In the genomic region with DNA sequence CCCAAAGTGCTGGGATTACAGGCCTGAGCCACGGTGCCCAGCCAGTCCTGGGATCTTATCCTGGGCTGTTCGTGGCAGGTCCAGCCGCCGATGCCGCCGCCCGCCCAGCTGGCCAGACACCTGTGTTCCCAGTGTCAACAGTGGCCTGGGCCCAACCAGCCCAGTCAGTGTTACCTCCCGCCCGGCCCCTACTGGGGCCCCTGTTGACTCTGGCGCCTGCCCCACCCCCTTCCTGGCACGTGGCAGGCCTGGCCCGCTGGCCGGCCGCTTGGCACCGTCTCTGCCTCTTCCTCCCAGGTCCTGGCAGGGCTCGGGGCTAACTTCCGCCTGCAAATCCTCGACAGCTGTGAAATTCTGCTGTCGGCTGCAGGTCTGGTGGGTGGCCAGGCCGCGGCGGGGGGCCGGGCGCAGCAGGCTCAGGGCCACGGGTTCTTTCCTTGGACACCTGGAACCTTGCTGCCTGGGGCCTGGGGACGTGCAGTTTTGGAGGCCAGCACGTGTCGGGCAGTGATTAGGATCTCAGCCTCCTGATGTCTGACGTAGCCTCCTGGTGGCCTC, we compare ENCODE assay signal across 8 cellular contexts. TPM values are rescaled to one million over a fixed set of nuclear protein-coding genes. Genes with fewer than 3 reads are reported as not detected.
DNase-seq lines count a peak whose midpoint lies in the region; ATAC-seq, FAIRE-seq and TF ChIP-seq lines count a peak whose summit lies in the region.

No MANE protein-coding gene starts in this region.

- POLR2A ChIA-PET in HEK293 (lab: Yijun Ruan, JAX) = no interaction called here

- H3K9ac ChIP-seq in kidney (ENCODE audit: low read length in 2 of 2) = peak overlapping the region in 1 of 2 donors; percentile 26
- H3K9ac ChIP-seq in smooth muscle cell (ENCODE audit: low read depth) = no peak overlapping the region

- H3K27me3 ChIP-seq in smooth muscle cell (ENCODE audit: low read depth) = no peaks in the 10 kb centered on the region

- H3K4me1 ChIP-seq in HEK293 (ENCODE audit: control insufficient read depth, insufficient read depth, low read length) = no peaks in the 10 kb centered on the region
- H3K4me1 ChIP-seq in kidney (ENCODE audit: control insufficient read depth in 1 of 2, insufficient read depth in 1 of 2, low read depth in 1 of 2, low read length in 2 of 2) = peaks cover 0 to 25% of the 10 kb centered on the region in 2 donors
- H3K4me1 ChIP-seq in smooth muscle cell (ENCODE audit: low read depth) = peaks cover 11% of the 10 kb centered on the region

- TF ChIP-seq CTCF in HEK293 (tag by site-specific recombination; IDR thresholded peaks at IDR 0.05) = no peak
- TF ChIP-seq CTCF in astrocyte of the cerebellum (IDR thresholded peaks at IDR 0.05; ENCODE audit: low read depth, low read length, missing control alignments) = peak; percentile 6
- no peak for TF ChIP-seq CTCF in kidney (IDR thresholded peaks at IDR 0.05; ENCODE audit: borderline replicate concordance, extremely low read depth, insufficient read depth)
- TF ChIP-seq CTCF in smooth muscle cell (IDR thresholded peaks at IDR 0.05; ENCODE audit: borderline replicate concordance, insufficient read depth, poor library complexity, severe bottlenecking) = no peak

- H3K36me3 ChIP-seq in HEK293 (ENCODE audit: control insufficient read depth in 2 of 2, insufficient read depth in 1 of 2, low read length in 2 of 2) (peaks cover 0 to 44% of the 10 kb centered on the region in 2 experiments; a peak in 2 of 3 replicates), kidney (ENCODE audit: control insufficient read depth in 1 of 2, insufficient read depth in 2 of 2, low read length in 2 of 2) (no peaks in the 10 kb centered on the region), smooth muscle cell (ENCODE audit: low read depth) (no peaks in the 10 kb centered on the region)

- peaks cover 85% of the 10 kb centered on the region for H4K20me1 ChIP-seq in smooth muscle cell (ENCODE audit: low read depth)

- H2AFZ ChIP-seq in smooth muscle cell (ENCODE audit: low read depth) = no peak overlapping the region

- peaks cover 100% of the 10 kb centered on the region for H3K79me2 ChIP-seq in smooth muscle cell (ENCODE audit: low read depth)

- no peak overlapping the region for H3K4me2 ChIP-seq in smooth muscle cell

- H3K4me3 ChIP-seq in HEK293 (ENCODE audit: low read depth, low read length) (no peak overlapping the region), astrocyte of the cerebellum (ENCODE audit: low read depth, low read length) (no peak overlapping the region), kidney (ENCODE audit: low read length in 2 of 2) (no peak overlapping the region), smooth muscle cell (no peak overlapping the region)

- ATAC-seq in HG03342 (IDR thresholded peaks at IDR 0.05; ENCODE audit: unreplicated experiment) = no peak

- 80% methylated on average over 29 of the region's 29 CpGs for WGBS in smooth muscle cell (ENCODE audit: low lambda C conversion rate)

- intact Hi-C loops in kidney (cut with DNase I) = no loop called here

- DNase-seq in astrocyte of the cerebellum (ENCODE audit: low read depth) = no peak
- DNase-seq in kidney = peak; percentile 96
- no peak for DNase-seq in smooth muscle cell (lab: John Stamatoyannopoulos, UW; ENCODE audit: unreplicated experiment)
- no peak for DNase-seq in activated CD8-positive, alpha-beta memory T cell treated with anti-CD3 and anti-CD28 coated beads for 24 hours
- no peak for DNase-seq in GM19239 (ENCODE audit: insufficient read length, low spot score)
- DNase-seq in DMS114 treated with DMSO at 0.1 percent for 48 hours (lab: John Stamatoyannopoulos, UW; ENCODE audit: unreplicated experiment) = no peak

- H3K27ac ChIP-seq in HEK293 (ENCODE audit: extremely low read depth, low read depth, low read length) (no peak overlapping the region), kidney (ENCODE audit: low read depth in 2 of 2, low read length in 2 of 2) (peak overlapping the region; percentile 63 to 77), smooth muscle cell (ENCODE audit: low read depth) (peak overlapping the region; percentile 32)

- CTCF ChIA-PET in HEK293 (lab: Yijun Ruan, JAX) = no interaction called here

- peaks cover 24% of the 10 kb centered on the region for H3F3A ChIP-seq in smooth muscle cell (ENCODE audit: low read depth)

- FAIRE-seq in kidney (lab: Jason Lieb, UNC) (no peak), GM19239 (lab: Jason Lieb, UNC) (no peak)

- in situ Hi-C loops in astrocyte of the cerebellum (cut with HindIII; ENCODE audit: low sequenced_read_pairs) = no loop called here

- H3K9me3 ChIP-seq in HEK293 (ENCODE audit: control insufficient read depth, insufficient read depth, low read depth, low read length) (no peaks in the 10 kb centered on the region), kidney (ENCODE audit: control insufficient read depth in 1 of 2, low read length in 2 of 2) (no peaks in the 10 kb centered on the region), smooth muscle cell (replicated peaks; ENCODE audit: low read depth) (no peaks in the 10 kb centered on the region)

TF ChIP-seq in HEK293, 187 proteins besides CTCF, POLR2A, EP300 and RAD21:
- TF ChIP-seq ZNF140 (tag by site-specific recombination; IDR thresholded peaks at IDR 0.05) (no peak), ZNF544 (tag by site-specific recombination; IDR thresholded peaks at IDR 0.05) (no peak)
- TF ChIP-seq, protein P1, sequence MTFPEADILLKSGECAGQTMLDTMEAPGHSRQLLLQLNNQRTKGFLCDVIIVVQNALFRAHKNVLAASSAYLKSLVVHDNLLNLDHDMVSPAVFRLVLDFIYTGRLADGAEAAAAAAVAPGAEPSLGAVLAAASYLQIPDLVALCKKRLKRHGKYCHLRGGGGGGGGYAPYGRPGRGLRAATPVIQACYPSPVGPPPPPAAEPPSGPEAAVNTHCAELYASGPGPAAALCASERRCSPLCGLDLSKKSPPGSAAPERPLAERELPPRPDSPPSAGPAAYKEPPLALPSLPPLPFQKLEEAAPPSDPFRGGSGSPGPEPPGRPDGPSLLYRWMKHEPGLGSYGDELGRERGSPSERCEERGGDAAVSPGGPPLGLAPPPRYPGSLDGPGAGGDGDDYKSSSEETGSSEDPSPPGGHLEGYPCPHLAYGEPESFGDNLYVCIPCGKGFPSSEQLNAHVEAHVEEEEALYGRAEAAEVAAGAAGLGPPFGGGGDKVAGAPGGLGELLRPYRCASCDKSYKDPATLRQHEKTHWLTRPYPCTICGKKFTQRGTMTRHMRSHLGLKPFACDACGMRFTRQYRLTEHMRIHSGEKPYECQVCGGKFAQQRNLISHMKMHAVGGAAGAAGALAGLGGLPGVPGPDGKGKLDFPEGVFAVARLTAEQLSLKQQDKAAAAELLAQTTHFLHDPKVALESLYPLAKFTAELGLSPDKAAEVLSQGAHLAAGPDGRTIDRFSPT (tag by site-specific recombination; IDR thresholded peaks at IDR 0.05) = 0 out of 2 replicates have a peak, but pooled peaks have one; percentile 28

RNA-seq across cellular contexts. Expression of a gene that starts 9.1 kb away (rescaled TPM):
- total RNA-seq in kidney = 16.9 TPM
- polyA plus RNA-seq in kidney (ENCODE audit: insufficient read depth, low read depth, low replicate concordance) = 5.6 TPM
- 50.3 TPM in 2 replicates for total RNA-seq in smooth muscle cell
- 45.7 and 75.2 TPM in 2 replicates for polyA plus RNA-seq in smooth muscle cell

RNA-seq across cellular contexts. Expression of a gene that starts 17.8 kb away (rescaled TPM):
- total RNA-seq in kidney (0.69 TPM), smooth muscle cell (0.27 TPM in 1 of 2 replicates, not detected in the other)
- polyA plus RNA-seq in kidney (ENCODE audit: insufficient read depth, low read depth, low replicate concordance) (not detected), smooth muscle cell (0.61 and 1.4 TPM in 2 replicates)

RNA-seq across cellular contexts. Expression of a gene that starts 21.9 kb away (rescaled TPM):
- total RNA-seq in kidney (71.4 TPM), smooth muscle cell (25.9 and 42.3 TPM in 2 replicates)
- polyA plus RNA-seq in kidney (ENCODE audit: insufficient read depth, low read depth, low replicate concordance) (47.4 TPM), smooth muscle cell (69.4 and 70.5 TPM in 2 replicates)

RNA-seq across cellular contexts. Expression of a gene that starts 41.7 kb away (rescaled TPM):
- not detected for total RNA-seq in kidney
- not detected for polyA plus RNA-seq in kidney (ENCODE audit: insufficient read depth, low read depth, low replicate concordance)
- not detected in 2 replicates for total RNA-seq in smooth muscle cell
- polyA plus RNA-seq in smooth muscle cell = not detected in 2 replicates

RNA-seq across cellular contexts. Expression of a gene that starts 42.0 kb away (rescaled TPM):
- total RNA-seq in kidney (56.5 TPM), smooth muscle cell (19.0 and 25.2 TPM in 2 replicates)
- polyA plus RNA-seq in kidney (ENCODE audit: insufficient read depth, low read depth, low replicate concordance) (72.1 TPM), smooth muscle cell (86.8 and 87.1 TPM in 2 replicates)
